In genomic region chr20:48904566-48905321, GRCh38 we compare ENCODE assay signal across 8 cellular contexts. TPM values are rescaled to one million over a fixed set of nuclear protein-coding genes. Genes with fewer than 3 reads are reported as not detected.
DNase-seq lines count a peak whose midpoint lies in the region; ATAC-seq, FAIRE-seq and TF ChIP-seq lines count a peak whose summit lies in the region.

No MANE protein-coding gene starts in this region.

- H2AFZ ChIP-seq in H9 (ENCODE audit: low read length) (peak overlapping the region; percentile 25), endothelial cell of umbilical vein (ENCODE audit: low read depth, low read length) (peak overlapping the region; percentile 10)

- peaks cover 22% of the 10 kb centered on the region for H3K27me3 Mint-ChIP-seq in H9 (ENCODE audit: low read depth)
- H3K27me3 Mint-ChIP-seq in activated CD8-positive, alpha-beta memory T cell treated with anti-CD3 and anti-CD28 coated beads, Interleukin-2, amount 10 ng/mL, durations not matched to agents 7 days and 5 days: peaks cover 3% of the 10 kb centered on the region

- intact Hi-C loops in endothelial cell of umbilical vein (cut with micrococcal nuclease): loop anchor here (1.0 to 10.0 kb wide), 4 partner anchors 78 to 269 kb away; no protein-coding TSS in a partner anchor

- H3T11ph ChIP-seq in H9 (ENCODE audit: low read length): no peak overlapping the region

- no peaks in the 10 kb centered on the region for H3K27me3 ChIP-seq in H9 (ENCODE audit: insufficient read depth, low read length)
- no peaks in the 10 kb centered on the region for H3K27me3 ChIP-seq in endothelial cell of umbilical vein (ENCODE audit: control insufficient read depth in 2 of 2, insufficient read depth in 2 of 2, low read length in 2 of 2)

- H3K4me2 ChIP-seq in H9 (ENCODE audit: insufficient read depth, insufficient read length, low read length) (peak overlapping the region; percentile 35), endothelial cell of umbilical vein (ENCODE audit: insufficient read depth, low read length) (no peak overlapping the region)

- CTCF ChIA-PET in activated CD8-positive, alpha-beta memory T cell treated with anti-CD3 and anti-CD28 coated beads, Interleukin-2, amount 10 ng/mL, durations not matched to agents 7 days and 5 days (lab: Charles Lee): interaction anchor here (0.6 to 9.0 kb wide), 44 partner anchors 10 to 1180 kb away, joined by 3 to 118 read pairs (median 4); partner anchors contain the start of genes ARFGEF2 and PREX1
- CTCF ChIA-PET in endothelial cell of umbilical vein (lab: Charles Lee): interaction anchor here (0.6 to 4.7 kb wide), 46 partner anchors 8 to 506 kb away, joined by 3 to 126 read pairs (median 4); partner anchors contain the start of gene PREX1

- peaks cover 9 to 10% of the 10 kb centered on the region in 2 experiments; a peak in 3 of 5 replicates for H3K9me3 Mint-ChIP-seq in H9
- peaks cover 4% of the 10 kb centered on the region for H3K9me3 Mint-ChIP-seq in activated CD8-positive, alpha-beta memory T cell treated with anti-CD3 and anti-CD28 coated beads, Interleukin-2, amount 10 ng/mL, durations not matched to agents 7 days and 5 days (ENCODE audit: low read depth)

- H3K9ac ChIP-seq in H9 (ENCODE audit: extremely low read depth, insufficient read length, low read length) (no peak overlapping the region), endothelial cell of umbilical vein (replicated peaks; ENCODE audit: extremely low read depth, insufficient read depth, low read length) (no peak overlapping the region)

- peak overlapping the region; percentile 6 to 61 for H3K4me3 Mint-ChIP-seq in H9
- H3K4me3 Mint-ChIP-seq in activated CD8-positive, alpha-beta memory T cell treated with anti-CD3 and anti-CD28 coated beads, Interleukin-2, amount 10 ng/mL, durations not matched to agents 7 days and 5 days: no peak overlapping the region

- no peak overlapping the region for H2BK20ac ChIP-seq in H9 (ENCODE audit: low read depth, low read length, poor library complexity, severe bottlenecking)

- no peaks in the 10 kb centered on the region for H3K36me3 ChIP-seq in endothelial cell of umbilical vein (ENCODE audit: control insufficient read depth in 2 of 2, extremely low read depth in 1 of 2, insufficient read depth in 2 of 2, low read length in 2 of 2)

- H3K9me3 ChIP-seq in H9 (ENCODE audit: control insufficient read depth, low read depth, low read length) (peaks cover 5% of the 10 kb centered on the region), endothelial cell of umbilical vein (replicated peaks; ENCODE audit: control insufficient read depth, insufficient read depth, low read length) (no peaks in the 10 kb centered on the region)

- H2BK15ac ChIP-seq in H9 (ENCODE audit: low read depth, low read length): no peak overlapping the region

- no peak overlapping the region for H3K4me3 ChIP-seq in endothelial cell of umbilical vein (replicated peaks in 1 of 3; ENCODE audit: insufficient read depth in 1 of 3, low read depth in 1 of 3, low read length in 3 of 3)

- H3K9me1 ChIP-seq in endothelial cell of umbilical vein (replicated peaks; ENCODE audit: control insufficient read depth, extremely low read depth, insufficient read depth, low read length): no peaks in the 10 kb centered on the region

- BruUV-seq in endothelial cell of umbilical vein (replicated peaks; lab: Mats Ljungman, UMichigan): no TSS peak

- H2BK120ac ChIP-seq in H9 (ENCODE audit: low read depth, low read length, poor library complexity, severe bottlenecking): peak overlapping the region; percentile 69

- H3K14ac ChIP-seq in H9 (ENCODE audit: insufficient read depth, low read length): no peak overlapping the region

- H4K91ac ChIP-seq in H9 (ENCODE audit: insufficient read length, low read depth, low read length): no peak overlapping the region

- no peak overlapping the region for H4K5ac ChIP-seq in H9 (ENCODE audit: insufficient read length, low read depth, low read length)

- peaks cover 0 to 4% (median 0%) of the 10 kb centered on the region in 3 experiments; a peak in 1 of 7 replicates for H3K36me3 Mint-ChIP-seq in H9 (ENCODE audit: insufficient read depth in 1 of 3, low read depth in 3 of 3)
- peaks cover 10% of the 10 kb centered on the region for H3K36me3 Mint-ChIP-seq in activated CD8-positive, alpha-beta memory T cell treated with anti-CD3 and anti-CD28 coated beads, Interleukin-2, amount 10 ng/mL, durations not matched to agents 7 days and 5 days

- TF ChIP-seq CTCF in H9 (conservative IDR thresholded peaks at IDR 0.05) (peak; percentile 87), endothelial cell of umbilical vein (IDR thresholded peaks at IDR 0.05; ENCODE audit: extremely low read depth in 1 of 2, insufficient read depth in 1 of 2, low read depth in 1 of 2, low read length in 2 of 2) (peak; percentile 69 to 76)

- H3K4ac ChIP-seq in H9 (ENCODE audit: low read depth, low read length): no peak overlapping the region

- H4K8ac ChIP-seq in H9 (replicated peaks; ENCODE audit: insufficient read length, low read depth, low read length): no peak overlapping the region

- no peaks in the 10 kb centered on the region for H4K20me1 ChIP-seq in H9 (ENCODE audit: control insufficient read depth, insufficient read depth, insufficient read length)
- no peaks in the 10 kb centered on the region for H4K20me1 ChIP-seq in endothelial cell of umbilical vein (replicated peaks; ENCODE audit: control insufficient read depth, extremely low read depth, insufficient read depth, low read length)

- no peaks in the 10 kb centered on the region for H3K79me2 ChIP-seq in H9 (ENCODE audit: insufficient read depth, low read length)
- no peaks in the 10 kb centered on the region for H3K79me2 ChIP-seq in endothelial cell of umbilical vein (ENCODE audit: control insufficient read depth, insufficient read depth, low read length)

- DNase-seq in Ammon's horn (ENCODE audit: low spot score) (peak; percentile 54), H9 (peak; percentile 64), NCI-H82 treated with DMSO at 0.1 percent for 48 hours (lab: John Stamatoyannopoulos, UW; ENCODE audit: unreplicated experiment) (peak; percentile 14), endothelial cell of umbilical vein (ENCODE audit: low read depth, low spot score) (peak; percentile 76), mucosa of gallbladder (ENCODE audit: low spot score) (peak; percentile 63)
- DNase-seq in activated CD8-positive, alpha-beta memory T cell treated with anti-CD3 and anti-CD28 coated beads, Interleukin-2, amount 10 ng/mL, durations not matched to agents 7 days and 5 days: peak; percentile 84
- peak; percentile 36 to 48 for DNase-seq in stimulated activated CD8-positive, alpha-beta memory T cell treated with anti-CD3 and anti-CD28 coated beads, Interleukin-7, amount 100 ng/mL, for 4 hours (ENCODE audit: low read depth in 2 of 2)

- dilution Hi-C loops in endothelial cell of umbilical vein (cut with MboI; ENCODE audit: extremely low pct_ligation_motif_present, low sequenced_read_pairs): loop anchor here (25.0 kb wide), 1 partner anchor 242 kb away; no protein-coding TSS in a partner anchor

- no peaks in the 10 kb centered on the region for H3K79me1 ChIP-seq in H9 (ENCODE audit: insufficient read depth, low read depth, low read length, poor library complexity, severe bottlenecking)

- no peak for TF ChIP-seq POLR2A in endothelial cell of umbilical vein (IDR thresholded peaks at IDR 0.05; ENCODE audit: low read depth, low read length)

- no peaks in the 10 kb centered on the region for H3K23me2 ChIP-seq in H9 (ENCODE audit: insufficient read length, low read depth, low read length, poor library complexity, severe bottlenecking)

- H3K56ac ChIP-seq in H9 (ENCODE audit: insufficient read length, low read depth, low read length): no peak overlapping the region

- H3K27ac ChIP-seq in H9 (ENCODE audit: insufficient read length, low read depth, low read length): no peak overlapping the region
- no peak overlapping the region for H3K27ac ChIP-seq in endothelial cell of umbilical vein (ENCODE audit: insufficient read depth, low read depth, low read length)

- peaks cover 4% of the 10 kb centered on the region; the same call in 1 of the 2 replicates for H3K4me1 ChIP-seq in H9 (ENCODE audit: insufficient read depth, low read length)
- H3K4me1 ChIP-seq in endothelial cell of umbilical vein (ENCODE audit: control insufficient read depth, extremely low read depth, insufficient read depth, low read length): peaks cover 14% of the 10 kb centered on the region

- H3K18ac ChIP-seq in H9 (ENCODE audit: insufficient read length, low read depth, low read length): no peak overlapping the region

- peak overlapping the region in 2 of 3 experiments; percentile 15 to 74; a peak in 1 of 7 replicates for H3K27ac Mint-ChIP-seq in H9
- H3K27ac Mint-ChIP-seq in activated CD8-positive, alpha-beta memory T cell treated with anti-CD3 and anti-CD28 coated beads, Interleukin-2, amount 10 ng/mL, durations not matched to agents 7 days and 5 days: no peak overlapping the region

- ATAC-seq in activated CD8-positive, alpha-beta memory T cell treated with anti-CD3 and anti-CD28 coated beads, Interleukin-2, amount 10 ng/mL, durations not matched to agents 7 days and 5 days: peak; percentile 58
- ATAC-seq in HG03108 (IDR thresholded peaks at IDR 0.05; ENCODE audit: unreplicated experiment): no peak

- H2AK5ac ChIP-seq in H9 (ENCODE audit: insufficient read length, low read length): no peak overlapping the region

- POLR2A ChIA-PET in endothelial cell of umbilical vein (lab: Charles Lee): interaction anchor here (0.7 to 1.0 kb wide), 3 partner anchors 144 to 247 kb away, joined by 5 to 8 read pairs (median 7); no protein-coding TSS in a partner anchor

- FAIRE-seq in endothelial cell of umbilical vein (lab: Jason Lieb, UNC): peak; percentile 83

- H3K23ac ChIP-seq in H9 (ENCODE audit: insufficient read length, low read depth, low read length): no peak overlapping the region

- no CpG with 5 or more reads among the region's 11 CpGs for WGBS in H9 (ENCODE audit: extremely low coverage, insufficient read length, low lambda C conversion rate)

- H2BK5ac ChIP-seq in H9 (ENCODE audit: insufficient read length, low read length): no peak overlapping the region

- no peak overlapping the region for H2BK12ac ChIP-seq in H9 (ENCODE audit: insufficient read length, low read depth, low read length)

- peaks cover 7 to 11% of the 10 kb centered on the region in 2 experiments for H3K4me1 Mint-ChIP-seq in H9
- H3K4me1 Mint-ChIP-seq in activated CD8-positive, alpha-beta memory T cell treated with anti-CD3 and anti-CD28 coated beads, Interleukin-2, amount 10 ng/mL, durations not matched to agents 7 days and 5 days: peaks cover 31% of the 10 kb centered on the region

RNA-seq across cellular contexts. Expression of gene ARFGEF2, which starts 16.8 kb away (rescaled TPM):
- total RNA-seq in H9 (2021) (16.6 and 16.7 TPM in 2 replicates), endothelial cell of umbilical vein (26.1 and 32.6 TPM in 2 replicates), mucosa of gallbladder (37.1 TPM)
- total RNA-seq in activated CD8-positive, alpha-beta memory T cell treated with anti-CD3 and anti-CD28 coated beads, Interleukin-2, amount 10 ng/mL, durations not matched to agents 7 days and 5 days: 10 to 100 TPM; 19.0 to 23.7 TPM
- 8.6 and 12.7 TPM in 2 replicates for polyA plus RNA-seq in endothelial cell of umbilical vein
- polyA plus RNA-seq in endothelial cell of umbilical vein (2011; cell fraction: cytosol; rRNA removed): 10.6 and 11.0 TPM in 2 replicates
- polyA plus RNA-seq in endothelial cell of umbilical vein (2011; cell fraction: nucleus; rRNA removed): 35.7 and 68.9 TPM in 2 replicates
- 18.8 and 24.0 TPM in 2 replicates for polyA plus RNA-seq in endothelial cell of umbilical vein (2012)
- 60.9 and 66.9 TPM in 2 replicates for polyA minus RNA-seq in endothelial cell of umbilical vein
- 29.8 TPM for polyA minus RNA-seq in endothelial cell of umbilical vein (2011; cell fraction: cytosol; rRNA and poly(A)+ RNA removed)
- polyA minus RNA-seq in endothelial cell of umbilical vein (2011; cell fraction: nucleus; rRNA and poly(A)+ RNA removed): 47.1 and 51.0 TPM in 2 replicates

Comparison
In these comparisons a context has a peak if more than half of its experiments do, and no peak if none do; other contexts are left out.
1. DNase-seq: peak in every context shown above with its lines; median percentile 84 in activated CD8-positive, alpha-beta memory T cell treated with anti-CD3 and anti-CD28 coated beads, Interleukin-2, amount 10 ng/mL, durations not matched to agents 7 days and 5 days; 76 in endothelial cell of umbilical vein; 64 in H9; 63 in mucosa of gallbladder; 54 in Ammon's horn; 42 in stimulated activated CD8-positive, alpha-beta memory T cell treated with anti-CD3 and anti-CD28 coated beads, Interleukin-7, amount 100 ng/mL, for 4 hours; 14 in NCI-H82 treated with DMSO at 0.1 percent for 48 hours.